24 cellular contexts compared by ENCODE assay signal in the genomic region with DNA sequence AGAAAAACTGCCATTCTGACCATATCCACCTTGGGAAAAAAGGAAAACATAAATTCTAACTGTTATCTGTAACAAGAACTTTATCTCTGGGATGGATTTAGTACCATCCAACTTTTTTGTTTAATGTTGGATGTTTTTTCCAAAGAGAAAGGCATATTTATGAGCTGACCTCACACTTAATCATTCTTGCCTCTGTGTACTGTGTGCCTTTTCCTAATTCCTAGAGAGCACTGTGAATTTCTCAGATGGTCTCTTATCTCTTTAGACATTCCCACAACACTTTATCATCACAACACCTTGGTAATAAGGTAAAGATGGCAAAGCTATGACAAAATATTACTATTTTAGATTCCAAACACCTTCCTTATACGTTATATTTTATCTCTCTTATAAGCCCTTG.
A peak's percentile ranks its signal among the peaks of the same experiment; 100 is the strongest.
DNase-seq lines count a peak whose midpoint lies in the region; TF ChIP-seq lines count a peak whose summit lies in the region.
"Had no signal": no experiment of that assay in that cellular context is flagged by ENCODE, and none has a peak within 500 bp of the region (broad histone marks: within the 10 kb centered on the region; RNA-seq: fewer than 3 reads in every experiment).

No MANE protein-coding gene starts in this region.

- no peak for TF ChIP-seq POLR2A in uterus (IDR thresholded peaks at IDR 0.05)

- H3K9me3 ChIP-seq in HEK293 (ENCODE audit: control insufficient read depth, insufficient read depth, low read depth, low read length) (no peaks in the 10 kb centered on the region), uterus (no peaks in the 10 kb centered on the region)
- H3K9me3 ChIP-seq: breast epithelium, MG63, tibial artery had no signal

- CTCF ChIA-PET in HEK293 (lab: Yijun Ruan, JAX): interaction anchor here (0.6 to 1.2 kb wide), 2 partner anchors 40 to 88 kb away, joined by 3 to 6 read pairs; no protein-coding TSS in a partner anchor

- H3K27me3 ChIP-seq in brain microvascular endothelial cell (replicated peaks) (no peaks in the 10 kb centered on the region), uterus (no peaks in the 10 kb centered on the region), H7 (ENCODE audit: control insufficient read depth, insufficient read depth, low read length) (no peaks in the 10 kb centered on the region)
- H3K27me3 ChIP-seq: MG63, tibial artery had no signal

- DNase-seq in brain microvascular endothelial cell: no peak
- peak; percentile 3 for DNase-seq in kidney glomerular epithelial cell (lab: John Stamatoyannopoulos, UW)
- DNase-seq in uterus: no peak
- no peak for DNase-seq in HuH-7.5 (ENCODE audit: low spot score)
- DNase-seq in H7: no peak
- no peak for DNase-seq in NOMO-1 treated with DMSO at 0.1 percent for 48 hours (lab: John Stamatoyannopoulos, UW; ENCODE audit: unreplicated experiment)
- DNase-seq: activated CD4-positive, alpha-beta memory T cell treated with anti-CD3 and anti-CD28 coated beads, Interleukin-2, amount 10 ng/mL, durations not matched to agents 7 days and 5 days; activated gamma-delta T cell; activated T-cell treated with anti-CD3 and anti-CD28 coated beads for 4 hours; AML-193; CD8-positive, alpha-beta memory T cell; DMS79; hippocampal formation; MG63; NCI-H1417 treated with DMSO at 0.1 percent for 48 hours; NCI-H510A treated with DMSO at 0.1 percent for 48 hours; occipital lobe; right cardiac atrium; tibial artery had no signal

- H3K4me1 ChIP-seq in HEK293 (ENCODE audit: control insufficient read depth, insufficient read depth, low read length) (peaks cover 10% of the 10 kb centered on the region; the same call in 1 of the 2 replicates), uterus (no peaks in the 10 kb centered on the region)
- H3K4me1 ChIP-seq: breast epithelium had no signal

- no peak overlapping the region for H3K4me3 ChIP-seq in HEK293 (ENCODE audit: low read depth, low read length)
- H3K4me3 ChIP-seq in brain microvascular endothelial cell (ENCODE audit: low read depth, low read length): no peak overlapping the region
- no peak overlapping the region for H3K4me3 ChIP-seq in uterus
- H3K4me3 ChIP-seq in H7 (ENCODE audit: insufficient read depth, low read depth, low read length): no peak overlapping the region
- H3K4me3 ChIP-seq: breast epithelium, coronary artery, MG63, SK-N-MC, tibial artery had no signal

- POLR2A ChIA-PET in HEK293 (lab: Yijun Ruan, JAX): interaction anchor here (1.8 kb wide), 1 partner anchor 127 kb away, joined by 5 read pairs; a partner anchor contains a TSS

- intact Hi-C loops in uterus (cut with DNase I; ENCODE audit: low total_unique reads): no loop called here

- in situ Hi-C loops in brain microvascular endothelial cell (cut with HindIII; ENCODE audit: low pct_ligation_motif_present, low sequenced_read_pairs): no loop called here

- H3K36me3 ChIP-seq in HEK293 (ENCODE audit: control insufficient read depth in 2 of 2, insufficient read depth in 1 of 2, low read length in 2 of 2): no peaks in the 10 kb centered on the region
- H3K36me3 ChIP-seq in brain microvascular endothelial cell (replicated peaks): no peaks in the 10 kb centered on the region
- H3K36me3 ChIP-seq in uterus: no peaks in the 10 kb centered on the region
- no peaks in the 10 kb centered on the region for H3K36me3 ChIP-seq in H7 (replicated peaks; ENCODE audit: control insufficient read depth, insufficient read depth, low read length)
- H3K36me3 ChIP-seq: breast epithelium, MG63, tibial artery had no signal

- no peak for TF ChIP-seq CTCF in HEK293 (tag by site-specific recombination; IDR thresholded peaks at IDR 0.05)
- no peak for TF ChIP-seq CTCF in brain microvascular endothelial cell (IDR thresholded peaks at IDR 0.05; ENCODE audit: low read depth, low read length, missing control alignments)
- TF ChIP-seq CTCF in uterus (IDR thresholded peaks at IDR 0.05): no peak

- H3K27ac ChIP-seq in HEK293 (ENCODE audit: extremely low read depth, low read depth, low read length): no peak overlapping the region
- H3K27ac ChIP-seq in brain microvascular endothelial cell: peak overlapping the region; percentile 73
- H3K27ac ChIP-seq in uterus: peak overlapping the region; percentile 15 to 42
- H3K27ac ChIP-seq: breast epithelium, coronary artery, HL-60, SK-N-MC, tibial artery had no signal

TF ChIP-seq in HEK293, 187 proteins besides CTCF, POLR2A, EP300 and RAD21:
- TF ChIP-seq, protein P1, sequence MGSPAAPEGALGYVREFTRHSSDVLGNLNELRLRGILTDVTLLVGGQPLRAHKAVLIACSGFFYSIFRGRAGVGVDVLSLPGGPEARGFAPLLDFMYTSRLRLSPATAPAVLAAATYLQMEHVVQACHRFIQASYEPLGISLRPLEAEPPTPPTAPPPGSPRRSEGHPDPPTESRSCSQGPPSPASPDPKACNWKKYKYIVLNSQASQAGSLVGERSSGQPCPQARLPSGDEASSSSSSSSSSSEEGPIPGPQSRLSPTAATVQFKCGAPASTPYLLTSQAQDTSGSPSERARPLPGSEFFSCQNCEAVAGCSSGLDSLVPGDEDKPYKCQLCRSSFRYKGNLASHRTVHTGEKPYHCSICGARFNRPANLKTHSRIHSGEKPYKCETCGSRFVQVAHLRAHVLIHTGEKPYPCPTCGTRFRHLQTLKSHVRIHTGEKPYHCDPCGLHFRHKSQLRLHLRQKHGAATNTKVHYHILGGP (tag by site-specific recombination; IDR thresholded peaks at IDR 0.05): peak; percentile 64
- TF ChIP-seq ZXDB (tag by site-specific recombination; IDR thresholded peaks at IDR 0.05): peak; percentile 22; the same call in 1 of the 2 replicates
- TF ChIP-seq ZNF202 (tag by site-specific recombination; IDR thresholded peaks at IDR 0.05; ENCODE audit: borderline replicate concordance): no peak
